Comparison of ENCODE assay signal across 9 cellular contexts in genomic region chr5:168712280-168712924, GRCh38.
DNase-seq lines count a peak whose midpoint lies in the region; TF ChIP-seq lines count a peak whose summit lies in the region.
"Had no signal": no experiment of that assay in that cellular context is flagged by ENCODE, and none has a peak within 500 bp of the region (broad histone marks: within the 10 kb centered on the region; RNA-seq: fewer than 3 reads in every experiment).

No MANE protein-coding gene starts in this region.

- H4K20me1 ChIP-seq in Karpas-422 (ENCODE audit: insufficient read depth, low read depth, low read length) = no peaks in the 10 kb centered on the region

- no peak overlapping the region for H2AFZ ChIP-seq in Karpas-422 (ENCODE audit: low read length)

- TF ChIP-seq CTCF in foreskin fibroblast (IDR thresholded peaks at IDR 0.05; ENCODE audit: low read depth, low read length) = no peak

- H3K4me1 ChIP-seq in skeletal muscle tissue (ENCODE audit: control insufficient read depth in 3 of 3, insufficient read depth in 3 of 3, low read length in 3 of 3) (peaks cover 0 to 7% (median 3%) of the 10 kb centered on the region in 3 donors), Karpas-422 (ENCODE audit: low read length) (peaks cover 28% of the 10 kb centered on the region)

- no peaks in the 10 kb centered on the region for H3K79me2 ChIP-seq in Karpas-422 (ENCODE audit: low read length)

- DNase-seq in GOT3 (lab: John Stamatoyannopoulos, UW) (peak; percentile 18), SK-MEL-5 (ENCODE audit: low read depth, low spot score) (peak; percentile 29), foreskin fibroblast (peak; percentile 87 to 91), GM19238 (ENCODE audit: insufficient read length, low spot score) (no peak), NCI-H82 (lab: John Stamatoyannopoulos, UW) (no peak), Karpas-422 (no peak), activated gamma-delta T cell treated with Interleukin-2 at 50 U/mL for 16 hours (no peak)
- DNase-seq: activated T-cell treated with anti-CD3 and anti-CD28 coated beads, Interleukin-2, amount 50 U/mL, for 24 hours had no signal

- H3K9me3 ChIP-seq in skeletal muscle tissue (ENCODE audit: control insufficient read depth in 3 of 3, low read length in 3 of 3) (no peaks in the 10 kb centered on the region), Karpas-422 (ENCODE audit: low read length) (no peaks in the 10 kb centered on the region)

- H3K36me3 ChIP-seq in skeletal muscle tissue (ENCODE audit: control insufficient read depth in 3 of 3, insufficient read depth in 3 of 3, low read length in 3 of 3) (no peaks in the 10 kb centered on the region), Karpas-422 (ENCODE audit: insufficient read depth, low read length) (no peaks in the 10 kb centered on the region)

- no peak overlapping the region for H3K4me2 ChIP-seq in Karpas-422 (ENCODE audit: low read depth, low read length, poor library complexity, severe bottlenecking)

- H3K27me3 ChIP-seq in skeletal muscle tissue (ENCODE audit: control insufficient read depth in 3 of 3, insufficient read depth in 3 of 3, low read length in 3 of 3) = no peaks in the 10 kb centered on the region
- no peaks in the 10 kb centered on the region for H3K27me3 ChIP-seq in Karpas-422 (ENCODE audit: low read length)

- no peaks in the 10 kb centered on the region for H3K9me2 ChIP-seq in Karpas-422 (replicated peaks; ENCODE audit: insufficient read depth, low read length)

- peak overlapping the region; percentile 12 for H3K27ac ChIP-seq in skeletal muscle tissue (ENCODE audit: low read depth, low read length)
- no peak overlapping the region for H3K27ac ChIP-seq in Karpas-422 (ENCODE audit: low read length)

- H3K4me3 ChIP-seq in foreskin fibroblast (ENCODE audit: low read depth in 1 of 2, low read length in 2 of 2) (no peak overlapping the region), skeletal muscle tissue (ENCODE audit: low read length in 3 of 3) (no peak overlapping the region), Karpas-422 (ENCODE audit: low read length) (no peak overlapping the region)

- in situ Hi-C loops in SK-MEL-5 (cut with HindIII; ENCODE audit: low pct_unique_long_range_greater_than_20kb, low sequenced_read_pairs) = no loop called here

- H3K9ac ChIP-seq in skeletal muscle tissue (ENCODE audit: low read depth in 1 of 3, low read length in 3 of 3) (no peak overlapping the region), Karpas-422 (ENCODE audit: low read length) (no peak overlapping the region)

Comparison
In these comparisons a context has a peak if more than half of its experiments do, and no peak if none do; other contexts are left out.
1. DNase-seq: peak in GOT3 (single experiment), SK-MEL-5 (single experiment) and foreskin fibroblast (2 of 2); none in GM19238 (single experiment), NCI-H82 (single experiment), Karpas-422 (single experiment) and activated gamma-delta T cell treated with Interleukin-2 at 50 U/mL for 16 hours (single experiment).